In the genomic region with DNA sequence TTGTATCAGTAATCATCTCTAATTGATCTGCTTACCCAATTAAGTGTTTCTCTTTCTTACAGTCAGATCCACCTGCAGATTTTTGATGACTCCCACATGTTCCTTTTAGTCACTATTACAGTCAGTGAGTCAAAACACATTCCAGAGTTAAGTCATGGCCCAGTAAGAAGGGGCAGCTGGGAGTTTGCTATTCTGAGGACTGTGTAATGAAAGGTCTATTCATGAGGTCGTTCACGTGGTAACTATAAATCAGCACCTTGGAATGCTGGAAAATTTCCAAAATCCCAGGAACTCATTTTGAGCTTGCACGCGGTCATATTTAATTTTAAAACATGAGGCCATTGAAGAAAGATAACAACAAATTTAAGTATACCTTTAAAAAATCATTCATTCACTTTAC, we compare ENCODE assay signal across 10 cellular contexts.
DNase-seq lines count a peak whose midpoint lies in the region; ATAC-seq and TF ChIP-seq lines count a peak whose summit lies in the region.
"Had no signal": no experiment of that assay in that cellular context is flagged by ENCODE, and none has a peak within 500 bp of the region (broad histone marks: within the 10 kb centered on the region; RNA-seq: fewer than 3 reads in every experiment).

No MANE protein-coding gene starts in this region.

- ATAC-seq in SK-N-SH treated with all-trans-retinoic acid at 6 μM for 48 hours (peak; percentile 99), gastroesophageal sphincter (peak; percentile 90), GM19397 (IDR thresholded peaks at IDR 0.05; ENCODE audit: unreplicated experiment) (no peak)

- H3K27me3 ChIP-seq in gastroesophageal sphincter, result no peaks in the 10 kb centered on the region

- peak overlapping the region in 1 of 4 donors; percentile 30 for H3K27ac ChIP-seq in gastroesophageal sphincter

- POLR2A ChIA-PET in activated CD4-positive, alpha-beta memory T cell treated with anti-CD3 and anti-CD28 coated beads, Interleukin-2, amount 10 ng/mL, durations not matched to agents 7 days and 5 days (lab: Charles Lee), result no interaction called here

- WGBS in gastroesophageal sphincter (ENCODE audit: low coverage in 1 of 2), 2 donors, result 17 to 23% methylated on average over 4 of the region's 4 CpGs

- no peaks in the 10 kb centered on the region for H3K9me3 Mint-ChIP-seq in activated CD4-positive, alpha-beta memory T cell treated with anti-CD3 and anti-CD28 coated beads, Interleukin-2, amount 10 ng/mL, durations not matched to agents 7 days and 5 days

- no peaks in the 10 kb centered on the region for H3K9me3 ChIP-seq in gastroesophageal sphincter

- no peaks in the 10 kb centered on the region for H3K27me3 Mint-ChIP-seq in activated CD4-positive, alpha-beta memory T cell treated with anti-CD3 and anti-CD28 coated beads, Interleukin-2, amount 10 ng/mL, durations not matched to agents 7 days and 5 days

- H3K4me1 ChIP-seq in gastroesophageal sphincter, result peaks cover 0 to 7% (median 0%) of the 10 kb centered on the region in 3 donors

- no peaks in the 10 kb centered on the region for H3K36me3 Mint-ChIP-seq in activated CD4-positive, alpha-beta memory T cell treated with anti-CD3 and anti-CD28 coated beads, Interleukin-2, amount 10 ng/mL, durations not matched to agents 7 days and 5 days (ENCODE audit: low read depth)

- DNase-seq in HFF-Myc (ENCODE audit: extremely low read depth, low read depth), result peak; percentile 99
- DNase-seq in skeletal muscle cell (ENCODE audit: low read depth), result peak; percentile 91
- DNase-seq in NCI-H748 treated with DMSO at 0.1 percent for 48 hours (lab: John Stamatoyannopoulos, UW), result no peak
- DNase-seq in activated CD4-positive, alpha-beta memory T cell treated with anti-CD3 and anti-CD28 coated beads, Interleukin-2, amount 10 ng/mL, durations not matched to agents 7 days and 5 days, result no peak
- DNase-seq in stimulated activated naive CD4-positive, alpha-beta T cell (lab: John Stamatoyannopoulos, UW), result no peak
- DNase-seq: activated CD8-positive, alpha-beta memory T cell treated with anti-CD3 and anti-CD28 coated beads, Interleukin-2, amount 50 U/mL, for 4 hours; Karpas-422 had no signal

- H3K36me3 ChIP-seq in gastroesophageal sphincter, result no peaks in the 10 kb centered on the region

- TF ChIP-seq CTCF in HFF-Myc (IDR thresholded peaks at IDR 0.05; ENCODE audit: low read depth, low read length, missing control alignments) (no peak), gastroesophageal sphincter (IDR thresholded peaks at IDR 0.05) (no peak)

- H3K4me3 ChIP-seq in HFF-Myc (replicated peaks; ENCODE audit: low read depth, low read length) (no peak overlapping the region), gastroesophageal sphincter (no peak overlapping the region), skeletal muscle cell (ENCODE audit: low read depth, low read length) (no peak overlapping the region)

- TF ChIP-seq POLR2A in gastroesophageal sphincter (IDR thresholded peaks at IDR 0.05), result no peak

- H3K4me3 Mint-ChIP-seq in activated CD4-positive, alpha-beta memory T cell treated with anti-CD3 and anti-CD28 coated beads, Interleukin-2, amount 10 ng/mL, durations not matched to agents 7 days and 5 days, result no peak overlapping the region

- no peaks in the 10 kb centered on the region for H3K4me1 Mint-ChIP-seq in activated CD4-positive, alpha-beta memory T cell treated with anti-CD3 and anti-CD28 coated beads, Interleukin-2, amount 10 ng/mL, durations not matched to agents 7 days and 5 days

- CTCF ChIA-PET in activated CD4-positive, alpha-beta memory T cell treated with anti-CD3 and anti-CD28 coated beads, Interleukin-2, amount 10 ng/mL, durations not matched to agents 7 days and 5 days (lab: Charles Lee), result no interaction called here

- H3K27ac Mint-ChIP-seq in activated CD4-positive, alpha-beta memory T cell treated with anti-CD3 and anti-CD28 coated beads, Interleukin-2, amount 10 ng/mL, durations not matched to agents 7 days and 5 days, result no peak overlapping the region

- TF ChIP-seq EP300 in gastroesophageal sphincter (IDR thresholded peaks at IDR 0.05), result no peak

TF ChIP-seq in SK-N-SH treated with all-trans-retinoic acid at 6 μM for 48 hours, 23 proteins besides CTCF, POLR2A, EP300 and RAD21 (continues in another document):
- TF ChIP-seq ZNF8 (CRISPR knock-in tag; IDR thresholded peaks at IDR 0.05) (no peak), ZNF565 (CRISPR knock-in tag; conservative IDR thresholded peaks at IDR 0.05; ENCODE audit: low read depth) (no peak), CSRNP3 (CRISPR knock-in tag; IDR thresholded peaks at IDR 0.05) (no peak), POU6F1 (CRISPR knock-in tag; IDR thresholded peaks at IDR 0.05; ENCODE audit: borderline replicate concordance, low read depth) (0 out of 2 replicates have a peak, but pooled peaks have one; percentile 72), PPARA (CRISPR knock-in tag; IDR thresholded peaks at IDR 0.05; ENCODE audit: borderline replicate concordance) (no peak), ESRRG (CRISPR knock-in tag; IDR thresholded peaks at IDR 0.05) (no peak), CSDC2 (CRISPR knock-in tag; IDR thresholded peaks at IDR 0.05) (0 out of 2 replicates have a peak, but pooled peaks have one; percentile 37), ARNTL (CRISPR knock-in tag; IDR thresholded peaks at IDR 0.05; ENCODE audit: borderline replicate concordance, low read depth) (no peak), ZFP30 (CRISPR knock-in tag; IDR thresholded peaks at IDR 0.05) (no peak), OSR1 (CRISPR knock-in tag; IDR thresholded peaks at IDR 0.05) (no peak), BACH2 (CRISPR knock-in tag; IDR thresholded peaks at IDR 0.05; ENCODE audit: borderline replicate concordance) (no peak), CREB5 (CRISPR knock-in tag; IDR thresholded peaks at IDR 0.05; ENCODE audit: low read depth) (peak; percentile 81; the same call in 1 of the 2 replicates), TCF4 (CRISPR knock-in tag; IDR thresholded peaks at IDR 0.05; ENCODE audit: borderline replicate concordance) (no peak), ZC3H10 (CRISPR knock-in tag; IDR thresholded peaks at IDR 0.05) (peak; percentile 84; the same call in 1 of the 2 replicates)
- TF ChIP-seq, protein P1, sequence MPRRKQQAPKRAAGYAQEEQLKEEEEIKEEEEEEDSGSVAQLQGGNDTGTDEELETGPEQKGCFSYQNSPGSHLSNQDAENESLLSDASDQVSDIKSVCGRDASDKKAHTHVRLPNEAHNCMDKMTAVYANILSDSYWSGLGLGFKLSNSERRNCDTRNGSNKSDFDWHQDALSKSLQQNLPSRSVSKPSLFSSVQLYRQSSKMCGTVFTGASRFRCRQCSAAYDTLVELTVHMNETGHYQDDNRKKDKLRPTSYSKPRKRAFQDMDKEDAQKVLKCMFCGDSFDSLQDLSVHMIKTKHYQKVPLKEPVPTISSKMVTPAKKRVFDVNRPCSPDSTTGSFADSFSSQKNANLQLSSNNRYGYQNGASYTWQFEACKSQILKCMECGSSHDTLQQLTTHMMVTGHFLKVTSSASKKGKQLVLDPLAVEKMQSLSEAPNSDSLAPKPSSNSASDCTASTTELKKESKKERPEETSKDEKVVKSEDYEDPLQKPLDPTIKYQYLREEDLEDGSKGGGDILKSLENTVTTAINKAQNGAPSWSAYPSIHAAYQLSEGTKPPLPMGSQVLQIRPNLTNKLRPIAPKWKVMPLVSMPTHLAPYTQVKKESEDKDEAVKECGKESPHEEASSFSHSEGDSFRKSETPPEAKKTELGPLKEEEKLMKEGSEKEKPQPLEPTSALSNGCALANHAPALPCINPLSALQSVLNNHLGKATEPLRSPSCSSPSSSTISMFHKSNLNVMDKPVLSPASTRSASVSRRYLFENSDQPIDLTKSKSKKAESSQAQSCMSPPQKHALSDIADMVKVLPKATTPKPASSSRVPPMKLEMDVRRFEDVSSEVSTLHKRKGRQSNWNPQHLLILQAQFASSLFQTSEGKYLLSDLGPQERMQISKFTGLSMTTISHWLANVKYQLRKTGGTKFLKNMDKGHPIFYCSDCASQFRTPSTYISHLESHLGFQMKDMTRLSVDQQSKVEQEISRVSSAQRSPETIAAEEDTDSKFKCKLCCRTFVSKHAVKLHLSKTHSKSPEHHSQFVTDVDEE (CRISPR knock-in tag; IDR thresholded peaks at IDR 0.05), result no peak

Comparison
In these comparisons a context has a peak if more than half of its experiments do, and no peak if none do; other contexts are left out.
1. DNase-seq: peak in HFF-Myc (single experiment) and skeletal muscle cell (single experiment); none in NCI-H748 treated with DMSO at 0.1 percent for 48 hours (single experiment), activated CD4-positive, alpha-beta memory T cell treated with anti-CD3 and anti-CD28 coated beads, Interleukin-2, amount 10 ng/mL, durations not matched to agents 7 days and 5 days (single experiment) and stimulated activated naive CD4-positive, alpha-beta T cell (0 of 6).